1 cellular context compared by ENCODE assay signal in genomic region chr12:57455374-57456144, GRCh38.
TF ChIP-seq lines count a peak whose summit lies in the region.

No MANE protein-coding gene starts in this region.

TF ChIP-seq in IMR-90, 13 proteins besides CTCF, POLR2A, EP300 and RAD21:
- TF ChIP-seq CEBPB (IDR thresholded peaks at IDR 0.05; ENCODE audit: low read depth, low read length), result no peak
- TF ChIP-seq MXI1 (IDR thresholded peaks at IDR 0.05; ENCODE audit: borderline replicate concordance, low read depth, low read length), result no peak
- no peak for TF ChIP-seq RFX5 (IDR thresholded peaks at IDR 0.05; ENCODE audit: low read depth, low read length)
- no peak for TF ChIP-seq MAFK (IDR thresholded peaks at IDR 0.05; ENCODE audit: low read depth, low read length)
- no peak for TF ChIP-seq CHD1 (IDR thresholded peaks at IDR 0.05; ENCODE audit: low read depth, low read length)
TF ChIP-seq in IMR-90: peak in this region for 0.
